Comparison of ENCODE assay signal across 30 cellular contexts in the genomic region with DNA sequence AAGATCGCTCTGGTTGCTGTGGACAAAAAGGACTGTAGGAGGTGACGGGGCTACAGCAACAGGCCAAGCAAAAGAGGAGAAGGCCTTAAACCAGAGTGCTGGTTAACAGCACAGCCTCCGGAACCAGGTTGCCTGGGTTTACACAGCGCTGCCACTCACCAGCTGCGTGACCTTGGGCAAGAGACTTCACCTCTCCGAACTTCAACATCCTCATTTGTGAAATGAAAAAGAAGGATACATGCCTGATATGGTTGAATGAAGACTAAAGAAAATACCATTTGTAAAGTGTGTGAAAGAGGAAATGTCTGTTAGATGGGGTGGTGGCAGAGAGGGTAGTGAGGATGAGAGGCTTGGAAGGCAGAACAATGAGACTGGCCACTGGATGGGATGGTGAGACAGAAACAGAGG. TPM values are rescaled to one million over a fixed set of nuclear protein-coding genes. Genes with fewer than 3 reads are reported as not detected.
DNase-seq lines count a peak whose midpoint lies in the region; ATAC-seq, FAIRE-seq and TF ChIP-seq lines count a peak whose summit lies in the region.
"Had no signal": no experiment of that assay in that cellular context is flagged by ENCODE, and none has a peak within 500 bp of the region (broad histone marks: within the 10 kb centered on the region; RNA-seq: fewer than 3 reads in every experiment).

No MANE protein-coding gene starts in this region.

- DNase-seq in GM06990 (ENCODE audit: extremely low read depth, insufficient read length) = no peak
- DNase-seq in H1 (ENCODE audit: low read depth in 1 of 2, low spot score in 2 of 2) = no peak
- DNase-seq in upper lobe of right lung = peak; percentile 17
- DNase-seq in GM19238 (ENCODE audit: insufficient read length, low spot score) = no peak
- DNase-seq: activated naive CD4-positive, alpha-beta T cell; activated naive CD8-positive, alpha-beta T cell treated with anti-CD3 and anti-CD28 coated beads, Interleukin-2, amount 50 U/mL, for 24 hours; activated T-cell treated with anti-CD3 and anti-CD28 coated beads, Interleukin-2, amount 50 U/mL, for 48 hours; DND-41; erythroblast; GF-D8; glutamatergic neuron; mesendoderm; NCI-H1417 treated with DMSO at 0.1 percent for 48 hours; NCI-H2081 treated with DMSO at 0.1 percent for 48 hours; NCI-H2227 treated with DMSO at 0.1 percent for 48 hours; NCI-H526 treated with DMSO at 0.1 percent for 48 hours; nucleus accumbens; SK-N-SH; stimulated activated CD4-positive, alpha-beta T cell treated with anti-CD3 and anti-CD28 coated beads, Interleukin-4, amount 100 ng/mL, for 4 hours; trophoblast cell had no signal

- TF ChIP-seq POLR2A in GM19193 (IDR thresholded peaks at IDR 0.05; ENCODE audit: extremely low read depth, insufficient read depth, insufficient read length) (peak; percentile 22), H1 (IDR thresholded peaks at IDR 0.05; ENCODE audit: control extremely low read depth in 1 of 2, low read depth in 2 of 2, low read length in 2 of 2) (no peak), gastroesophageal sphincter (IDR thresholded peaks at IDR 0.05) (no peak)

- no peak for TF ChIP-seq EP300 in H1 (IDR thresholded peaks at IDR 0.05; ENCODE audit: borderline replicate concordance in 1 of 2, low read depth in 2 of 2, low read length in 2 of 2)
- no peak for TF ChIP-seq EP300 in gastroesophageal sphincter (IDR thresholded peaks at IDR 0.05)

- no peaks in the 10 kb centered on the region for H4K20me1 ChIP-seq in H1 (replicated peaks in 1 of 2; ENCODE audit: control insufficient read depth in 1 of 2, insufficient read depth in 2 of 2, low read length in 2 of 2)

- no peak overlapping the region for H2AFZ ChIP-seq in H1 (ENCODE audit: low read length)

- no peak overlapping the region for H4K91ac ChIP-seq in H1 (replicated peaks; ENCODE audit: insufficient read length, low read length)

- H3K79me1 ChIP-seq in H1 (ENCODE audit: low read depth, low read length) = no peaks in the 10 kb centered on the region

- H2BK120ac ChIP-seq in H1 (replicated peaks; ENCODE audit: low read depth, low read length) = no peak overlapping the region

- WGBS in H1 (ENCODE audit: extremely low coverage in 1 of 2, insufficient coverage in 1 of 2, insufficient read length in 1 of 2, insufficient replicate concordance in 2 of 2, low coverage in 1 of 2, low lambda C conversion rate in 2 of 2, missing lambda C conversion rate in 1 of 2), 2 experiments = 90% methylated on average over 6 of the region's 6 CpGs; no CpG with 5 or more reads in 1 of the 2 experiments
- WGBS in gastroesophageal sphincter (ENCODE audit: low coverage in 1 of 2), 2 donors = 89 to 92% methylated on average over 5 to 6 of the region's 6 CpGs

- H3K9ac ChIP-seq in H1 (replicated peaks in 1 of 4; ENCODE audit: extremely low read depth in 1 of 4, low read depth in 3 of 4, low read length in 3 of 4) = no peak overlapping the region
- H3K9ac ChIP-seq: SK-N-SH had no signal

- no peak overlapping the region for H3K4me2 ChIP-seq in H1 (ENCODE audit: insufficient read depth in 1 of 2, low read depth in 2 of 2, low read length in 2 of 2)
- H3K4me2 ChIP-seq: SK-N-SH had no signal

- peaks cover 2% of the 10 kb centered on the region for H3K36me3 ChIP-seq in GM06990 (ENCODE audit: control insufficient read depth, insufficient read depth, low read length)
- H3K36me3 ChIP-seq in H1 (ENCODE audit: control insufficient read depth in 2 of 4, insufficient read depth in 4 of 4, low read length in 3 of 4) = peaks cover 0 to 3% (median 0%) of the 10 kb centered on the region in 4 experiments; a peak in 1 of 8 replicates
- H3K36me3 ChIP-seq in upper lobe of right lung = no peaks in the 10 kb centered on the region
- no peaks in the 10 kb centered on the region for H3K36me3 ChIP-seq in gastroesophageal sphincter
- H3K36me3 ChIP-seq: cardiac muscle cell had no signal

- no peak overlapping the region for H2BK5ac ChIP-seq in H1 (ENCODE audit: low read depth, low read length)

- H3K23ac ChIP-seq in H1 (ENCODE audit: insufficient read length) = no peak overlapping the region

- H2BK20ac ChIP-seq in H1 (ENCODE audit: low read length) = no peak overlapping the region

- H4K8ac ChIP-seq in H1 (ENCODE audit: extremely low read depth, insufficient read depth, low read length) = no peak overlapping the region

- H3K27me3 ChIP-seq in GM06990 (replicated peaks; ENCODE audit: control insufficient read depth, insufficient read depth, low read length) (no peaks in the 10 kb centered on the region), H1 (replicated peaks in 1 of 4; ENCODE audit: control insufficient read depth in 3 of 4, extremely low read depth in 1 of 4, insufficient read depth in 3 of 4, low read length in 3 of 4) (no peaks in the 10 kb centered on the region), upper lobe of right lung (no peaks in the 10 kb centered on the region), gastroesophageal sphincter (peaks cover 20% of the 10 kb centered on the region)
- H3K27me3 ChIP-seq: cardiac muscle cell had no signal

- H3K9me3 ChIP-seq in H1 (ENCODE audit: insufficient read depth in 2 of 2, low read depth in 1 of 2, low read length in 1 of 2) = peaks cover 4 to 5% of the 10 kb centered on the region in 2 experiments; a peak in 3 of 4 replicates
- peaks cover 4% of the 10 kb centered on the region for H3K9me3 ChIP-seq in upper lobe of right lung
- no peaks in the 10 kb centered on the region for H3K9me3 ChIP-seq in gastroesophageal sphincter
- H3K9me3 ChIP-seq: SK-N-SH had no signal

- no peaks in the 10 kb centered on the region for H3K79me2 ChIP-seq in H1 (ENCODE audit: control insufficient read depth in 1 of 2, insufficient read depth in 2 of 2, low read length in 2 of 2)

- no peak for ATAC-seq in upper lobe of right lung
- ATAC-seq in HG03432 (IDR thresholded peaks at IDR 0.05; ENCODE audit: unreplicated experiment) = no peak
- ATAC-seq in gastroesophageal sphincter = no peak
- ATAC-seq: HepG2, Right ventricle myocardium inferior had no signal

- H3K23me2 ChIP-seq in H1 (ENCODE audit: low read depth, low read length) = no peaks in the 10 kb centered on the region

- H3K4me3 ChIP-seq in GM06990 (replicated peaks; ENCODE audit: low read depth, low read length) (peak overlapping the region; percentile 52), H1 (ENCODE audit: extremely low read depth in 1 of 4, insufficient read depth in 2 of 4, low read depth in 3 of 4, low read length in 4 of 4) (no peak overlapping the region), upper lobe of right lung (no peak overlapping the region), gastroesophageal sphincter (no peak overlapping the region)
- H3K4me3 ChIP-seq: cardiac muscle cell, coronary artery had no signal

- no peak overlapping the region for H3K14ac ChIP-seq in H1 (ENCODE audit: insufficient read length)

- H3K56ac ChIP-seq in H1 (replicated peaks; ENCODE audit: insufficient read length, low read depth, low read length) = no peak overlapping the region

- TF ChIP-seq CTCF in GM06990 (IDR thresholded peaks at IDR 0.05; ENCODE audit: insufficient read depth, low read length, poor library complexity, severe bottlenecking) (no peak), H1 (IDR thresholded peaks at IDR 0.05; ENCODE audit: control extremely low read depth in 1 of 3, insufficient read depth in 1 of 3, low read depth in 1 of 3, low read length in 3 of 3) (no peak), upper lobe of right lung (IDR thresholded peaks at IDR 0.05) (no peak), gastroesophageal sphincter (IDR thresholded peaks at IDR 0.05) (no peak)

- H2BK15ac ChIP-seq in H1 (ENCODE audit: low read length) = no peak overlapping the region

- H3K4me1 ChIP-seq in H1 (replicated peaks in 1 of 4; ENCODE audit: control insufficient read depth in 3 of 4, insufficient read depth in 4 of 4, low read length in 3 of 4) (peaks cover 0 to 3% (median 0%) of the 10 kb centered on the region in 4 experiments; a peak in 1 of 7 replicates), upper lobe of right lung (peaks cover 24% of the 10 kb centered on the region), gastroesophageal sphincter (peaks cover 0 to 28% (median 0%) of the 10 kb centered on the region in 3 donors)

- H3K4ac ChIP-seq in H1 (replicated peaks; ENCODE audit: insufficient read length, low read depth, low read length) = no peak overlapping the region

- FAIRE-seq in H1 (lab: Jason Lieb, UNC) = no peak
- FAIRE-seq: astrocyte, D721Med, HepG2 had no signal

- CTCF ChIA-PET in H1 (lab: Charles Lee; ENCODE audit: partially characterized antibody) = no interaction called here

- 0 out of 2 replicates have a peak overlapping the region, but pooled peaks have one; percentile 0 for H2BK12ac ChIP-seq in H1 (ENCODE audit: low read depth, low read length)

- POLR2A ChIA-PET in H1 (lab: Charles Lee; ENCODE audit: partially characterized antibody) = no interaction called here

- intact Hi-C loops in upper lobe of right lung (cut with DNase I) = no loop called here

- no peak for TF ChIP-seq RAD21 in H1 (IDR thresholded peaks at IDR 0.05 in 1 of 2, conservative IDR thresholded peaks at IDR 0.05 in 1 of 2; ENCODE audit: low read depth in 2 of 2, low read length in 2 of 2)

- H4K5ac ChIP-seq in H1 (ENCODE audit: insufficient read length, low read depth, low read length) = no peak overlapping the region

- H3K27ac ChIP-seq in H1 (ENCODE audit: low read depth, low read length) (no peak overlapping the region; the same call in 1 of the 2 replicates), upper lobe of right lung (no peak overlapping the region), gastroesophageal sphincter (no peak overlapping the region)
- H3K27ac ChIP-seq: C4-2B, cardiac muscle cell, coronary artery had no signal

- no peak overlapping the region for H2AK5ac ChIP-seq in H1 (ENCODE audit: low read depth, low read length)

- H3K18ac ChIP-seq in H1 (ENCODE audit: extremely low read depth, low read length) = no peak overlapping the region

TF ChIP-seq in H1, 55 proteins besides CTCF, POLR2A, EP300 and RAD21 (continues in another document):
- no peak for TF ChIP-seq CBX5 (IDR thresholded peaks at IDR 0.05; ENCODE audit: low read depth, low read length)
- TF ChIP-seq, protein P1, sequence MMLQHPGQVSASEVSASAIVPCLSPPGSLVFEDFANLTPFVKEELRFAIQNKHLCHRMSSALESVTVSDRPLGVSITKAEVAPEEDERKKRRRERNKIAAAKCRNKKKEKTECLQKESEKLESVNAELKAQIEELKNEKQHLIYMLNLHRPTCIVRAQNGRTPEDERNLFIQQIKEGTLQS (IDR thresholded peaks at IDR 0.05; ENCODE audit: insufficient read depth, low read depth, low read length) = no peak

RNA-seq across cellular contexts. Expression of gene PREX1, which starts 44.9 kb away (rescaled TPM):
- 12.8 and 13.5 TPM in 2 replicates for total RNA-seq in H1 (2021; fragmentation: NEBNext Ultra II Directional; extraction: Animal tissue kit (Norgen Biotek cat#: 25700))
- polyA plus RNA-seq in H1 (2011; rRNA removed) = 10.7 and 13.4 TPM in 2 replicates
- 9.6 TPM for polyA plus RNA-seq in H1 (2011; cell fraction: cytosol; rRNA removed)
- 17.7 TPM for polyA plus RNA-seq in H1 (2011; cell fraction: nucleus; rRNA removed)
- polyA plus RNA-seq in H1 (2012, experiment 1 of 2) = 8.8 to 13.0 TPM (median 12.7 TPM) in 4 replicates
- polyA plus RNA-seq in H1 (2012, experiment 2 of 2) = 8.5 TPM
- 6.3 TPM for polyA plus RNA-seq in H1 (2013, experiment 1 of 2)
- 6.2 TPM for polyA plus RNA-seq in H1 (2013, experiment 2 of 2)
- polyA minus RNA-seq in H1 (2011; rRNA and poly(A)+ RNA removed) = 12.9 and 16.1 TPM in 2 replicates
- 9.6 TPM for polyA minus RNA-seq in H1 (2011; cell fraction: cytosol; rRNA and poly(A)+ RNA removed)
- polyA minus RNA-seq in H1 (2011; cell fraction: nucleus; rRNA and poly(A)+ RNA removed) = 8.8 TPM
- 66.0 TPM for total RNA-seq in upper lobe of right lung
- total RNA-seq in gastroesophageal sphincter = 10 to 100 TPM; 16.3 to 35.7 (median 20.0) TPM
